ENCODE assay signal across 10 cellular contexts in the genomic region with DNA sequence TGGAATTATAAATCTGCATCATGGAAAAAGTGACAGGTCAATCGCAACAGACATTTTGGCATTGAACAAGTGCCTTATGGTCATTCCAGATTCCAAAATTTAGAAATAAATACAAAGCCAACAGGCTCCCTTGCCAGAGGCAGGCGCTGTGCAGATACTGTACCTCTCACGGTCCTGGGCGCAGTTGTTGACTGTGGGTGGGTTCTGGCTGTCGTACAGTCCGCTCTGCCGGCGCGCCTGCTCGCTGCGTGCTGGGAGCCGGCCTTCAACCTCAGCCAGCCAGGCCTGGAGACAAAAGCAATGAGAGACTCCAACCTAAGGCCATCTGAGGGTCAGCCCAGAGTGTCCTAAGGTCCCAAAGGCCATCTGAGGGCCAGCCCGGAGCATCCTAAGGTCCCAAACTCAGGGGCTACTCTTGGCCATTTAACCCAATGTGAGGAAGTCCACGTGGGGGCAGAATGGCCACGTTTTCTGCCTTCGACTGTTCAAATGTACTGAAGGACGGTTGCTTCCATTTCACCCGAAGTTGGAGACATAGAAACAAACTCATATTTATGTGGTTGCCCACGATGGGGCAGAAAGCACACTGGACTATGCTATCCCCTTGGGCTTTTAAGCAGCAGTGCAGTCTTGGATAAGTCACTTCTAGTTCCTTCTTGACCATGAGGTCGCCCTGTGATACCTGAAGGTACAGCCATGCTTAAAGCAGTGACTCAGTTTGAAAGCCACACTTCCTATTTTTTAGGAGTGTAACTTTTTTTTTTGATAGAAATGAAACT.
DNase-seq lines count a peak whose midpoint lies in the region; ATAC-seq, FAIRE-seq and TF ChIP-seq lines count a peak whose summit lies in the region.
"Had no signal": no experiment of that assay in that cellular context is flagged by ENCODE, and none has a peak within 500 bp of the region (broad histone marks: within the 10 kb centered on the region; RNA-seq: fewer than 3 reads in every experiment).

No MANE protein-coding gene starts in this region.

- no peaks in the 10 kb centered on the region for H3K27me3 ChIP-seq in GM23338 (ENCODE audit: insufficient read depth)

- no peak overlapping the region for H2AFZ ChIP-seq in GM23338

- H3K79me2 ChIP-seq in GM23338 (replicated peaks; ENCODE audit: insufficient read depth), result no peaks in the 10 kb centered on the region

- no peaks in the 10 kb centered on the region for H3F3A ChIP-seq in GM23338 (replicated peaks; ENCODE audit: low read depth)

- H3K4me3 Mint-ChIP-seq in dendritic cell treated with granulocyte-macrophage colony-stimulating factor and Interleukin-4, amounts not matched to agents 40 ng/mL and 50 ng/mL, for 4 days, result no peak overlapping the region
- no peak overlapping the region for H3K4me3 Mint-ChIP-seq in GM23338

- FAIRE-seq in H54 (lab: Jason Lieb, UNC), result no peak

- H3K27ac ChIP-seq in GM23338 (ENCODE audit: low read depth), result no peak overlapping the region
- H3K27ac ChIP-seq: lower lobe of right lung had no signal

- no peaks in the 10 kb centered on the region for H4K20me1 ChIP-seq in GM23338 (replicated peaks; ENCODE audit: insufficient read depth)

- H3K36me3 ChIP-seq in GM23338 (ENCODE audit: insufficient read depth), result peaks cover 4% of the 10 kb centered on the region

- ATAC-seq in GM19397 (IDR thresholded peaks at IDR 0.05; ENCODE audit: unreplicated experiment) (peak; percentile 74), HG03175 (IDR thresholded peaks at IDR 0.05; ENCODE audit: unreplicated experiment) (peak; percentile 88), GM23338 (no peak)

- peaks cover 64% of the 10 kb centered on the region for H3K4me1 Mint-ChIP-seq in dendritic cell treated with granulocyte-macrophage colony-stimulating factor and Interleukin-4, amounts not matched to agents 40 ng/mL and 50 ng/mL, for 4 days (ENCODE audit: low read depth)
- H3K4me1 Mint-ChIP-seq in GM23338, result peaks cover 5% of the 10 kb centered on the region; the same call in 2 of the 3 replicates

- no peak for TF ChIP-seq POLR2A in H54 (IDR thresholded peaks at IDR 0.05; ENCODE audit: low read depth, low read length)

- no peaks in the 10 kb centered on the region for H3K27me3 Mint-ChIP-seq in dendritic cell treated with granulocyte-macrophage colony-stimulating factor and Interleukin-4, amounts not matched to agents 40 ng/mL and 50 ng/mL, for 4 days
- peaks cover 12% of the 10 kb centered on the region for H3K27me3 Mint-ChIP-seq in GM23338 (ENCODE audit: insufficient read depth, low read depth, poor library complexity)

- intact Hi-C loops in dendritic cell treated with granulocyte-macrophage colony-stimulating factor and Interleukin-4, amounts not matched to agents 40 ng/mL and 50 ng/mL, for 4 days (cut with micrococcal nuclease), result loop anchor here (2.0 kb wide), 1 partner anchor 14 kb away; no protein-coding TSS in a partner anchor

- TF ChIP-seq CTCF in GM10266 (IDR thresholded peaks at IDR 0.05; ENCODE audit: control insufficient read depth, insufficient read depth, low read depth, missing control alignments) (no peak), GM23338 (conservative IDR thresholded peaks at IDR 0.05; ENCODE audit: low read depth in 2 of 2) (peak in 1 of 2 experiments; percentile 23; a peak in 2 of 4 replicates)

- H3K9me2 ChIP-seq in GM23338 (ENCODE audit: insufficient read depth), result no peaks in the 10 kb centered on the region

- H3K4me2 ChIP-seq in GM23338, result no peak overlapping the region

- H3K4me1 ChIP-seq in GM23338 (ENCODE audit: insufficient read depth), result no peaks in the 10 kb centered on the region

- H3K36me3 Mint-ChIP-seq in dendritic cell treated with granulocyte-macrophage colony-stimulating factor and Interleukin-4, amounts not matched to agents 40 ng/mL and 50 ng/mL, for 4 days (ENCODE audit: low read depth), result peaks cover 97% of the 10 kb centered on the region
- peaks cover 36% of the 10 kb centered on the region for H3K36me3 Mint-ChIP-seq in GM23338 (ENCODE audit: low read depth)

- DNase-seq in GM10266 (ENCODE audit: extremely low spot score) (peak; percentile 65), H54 (ENCODE audit: insufficient read length, low spot score) (no peak), GDM1 (lab: John Stamatoyannopoulos, UW) (no peak), GM23338 (ENCODE audit: low spot score) (no peak)
- DNase-seq in effector CD4-positive, alpha-beta T cell, result no peak
- DNase-seq: activated CD4-positive, alpha-beta T cell treated with anti-CD3 and anti-CD28 coated beads for 1 hour; lower lobe of right lung had no signal

- H3K9me3 Mint-ChIP-seq in dendritic cell treated with granulocyte-macrophage colony-stimulating factor and Interleukin-4, amounts not matched to agents 40 ng/mL and 50 ng/mL, for 4 days, result no peaks in the 10 kb centered on the region
- no peaks in the 10 kb centered on the region for H3K9me3 Mint-ChIP-seq in GM23338

- peak overlapping the region; percentile 80 for H3K27ac Mint-ChIP-seq in dendritic cell treated with granulocyte-macrophage colony-stimulating factor and Interleukin-4, amounts not matched to agents 40 ng/mL and 50 ng/mL, for 4 days
- no peak overlapping the region for H3K27ac Mint-ChIP-seq in GM23338

- H3K4me3 ChIP-seq in GM23338, result no peak overlapping the region
- H3K4me3 ChIP-seq: lower lobe of right lung had no signal

TF ChIP-seq in GM23338, 12 proteins besides CTCF, POLR2A, EP300 and RAD21:
- TF ChIP-seq EZH2phosphoT487 (IDR thresholded peaks at IDR 0.05; ENCODE audit: unreplicated experiment), result no peak
- TF ChIP-seq CREB1 (CRISPR knock-in tag; IDR thresholded peaks at IDR 0.05; ENCODE audit: low read depth), result no peak
- TF ChIP-seq EZH2 (IDR thresholded peaks at IDR 0.05; ENCODE audit: low read depth, unreplicated experiment), result no peak
- TF ChIP-seq, protein P1, sequence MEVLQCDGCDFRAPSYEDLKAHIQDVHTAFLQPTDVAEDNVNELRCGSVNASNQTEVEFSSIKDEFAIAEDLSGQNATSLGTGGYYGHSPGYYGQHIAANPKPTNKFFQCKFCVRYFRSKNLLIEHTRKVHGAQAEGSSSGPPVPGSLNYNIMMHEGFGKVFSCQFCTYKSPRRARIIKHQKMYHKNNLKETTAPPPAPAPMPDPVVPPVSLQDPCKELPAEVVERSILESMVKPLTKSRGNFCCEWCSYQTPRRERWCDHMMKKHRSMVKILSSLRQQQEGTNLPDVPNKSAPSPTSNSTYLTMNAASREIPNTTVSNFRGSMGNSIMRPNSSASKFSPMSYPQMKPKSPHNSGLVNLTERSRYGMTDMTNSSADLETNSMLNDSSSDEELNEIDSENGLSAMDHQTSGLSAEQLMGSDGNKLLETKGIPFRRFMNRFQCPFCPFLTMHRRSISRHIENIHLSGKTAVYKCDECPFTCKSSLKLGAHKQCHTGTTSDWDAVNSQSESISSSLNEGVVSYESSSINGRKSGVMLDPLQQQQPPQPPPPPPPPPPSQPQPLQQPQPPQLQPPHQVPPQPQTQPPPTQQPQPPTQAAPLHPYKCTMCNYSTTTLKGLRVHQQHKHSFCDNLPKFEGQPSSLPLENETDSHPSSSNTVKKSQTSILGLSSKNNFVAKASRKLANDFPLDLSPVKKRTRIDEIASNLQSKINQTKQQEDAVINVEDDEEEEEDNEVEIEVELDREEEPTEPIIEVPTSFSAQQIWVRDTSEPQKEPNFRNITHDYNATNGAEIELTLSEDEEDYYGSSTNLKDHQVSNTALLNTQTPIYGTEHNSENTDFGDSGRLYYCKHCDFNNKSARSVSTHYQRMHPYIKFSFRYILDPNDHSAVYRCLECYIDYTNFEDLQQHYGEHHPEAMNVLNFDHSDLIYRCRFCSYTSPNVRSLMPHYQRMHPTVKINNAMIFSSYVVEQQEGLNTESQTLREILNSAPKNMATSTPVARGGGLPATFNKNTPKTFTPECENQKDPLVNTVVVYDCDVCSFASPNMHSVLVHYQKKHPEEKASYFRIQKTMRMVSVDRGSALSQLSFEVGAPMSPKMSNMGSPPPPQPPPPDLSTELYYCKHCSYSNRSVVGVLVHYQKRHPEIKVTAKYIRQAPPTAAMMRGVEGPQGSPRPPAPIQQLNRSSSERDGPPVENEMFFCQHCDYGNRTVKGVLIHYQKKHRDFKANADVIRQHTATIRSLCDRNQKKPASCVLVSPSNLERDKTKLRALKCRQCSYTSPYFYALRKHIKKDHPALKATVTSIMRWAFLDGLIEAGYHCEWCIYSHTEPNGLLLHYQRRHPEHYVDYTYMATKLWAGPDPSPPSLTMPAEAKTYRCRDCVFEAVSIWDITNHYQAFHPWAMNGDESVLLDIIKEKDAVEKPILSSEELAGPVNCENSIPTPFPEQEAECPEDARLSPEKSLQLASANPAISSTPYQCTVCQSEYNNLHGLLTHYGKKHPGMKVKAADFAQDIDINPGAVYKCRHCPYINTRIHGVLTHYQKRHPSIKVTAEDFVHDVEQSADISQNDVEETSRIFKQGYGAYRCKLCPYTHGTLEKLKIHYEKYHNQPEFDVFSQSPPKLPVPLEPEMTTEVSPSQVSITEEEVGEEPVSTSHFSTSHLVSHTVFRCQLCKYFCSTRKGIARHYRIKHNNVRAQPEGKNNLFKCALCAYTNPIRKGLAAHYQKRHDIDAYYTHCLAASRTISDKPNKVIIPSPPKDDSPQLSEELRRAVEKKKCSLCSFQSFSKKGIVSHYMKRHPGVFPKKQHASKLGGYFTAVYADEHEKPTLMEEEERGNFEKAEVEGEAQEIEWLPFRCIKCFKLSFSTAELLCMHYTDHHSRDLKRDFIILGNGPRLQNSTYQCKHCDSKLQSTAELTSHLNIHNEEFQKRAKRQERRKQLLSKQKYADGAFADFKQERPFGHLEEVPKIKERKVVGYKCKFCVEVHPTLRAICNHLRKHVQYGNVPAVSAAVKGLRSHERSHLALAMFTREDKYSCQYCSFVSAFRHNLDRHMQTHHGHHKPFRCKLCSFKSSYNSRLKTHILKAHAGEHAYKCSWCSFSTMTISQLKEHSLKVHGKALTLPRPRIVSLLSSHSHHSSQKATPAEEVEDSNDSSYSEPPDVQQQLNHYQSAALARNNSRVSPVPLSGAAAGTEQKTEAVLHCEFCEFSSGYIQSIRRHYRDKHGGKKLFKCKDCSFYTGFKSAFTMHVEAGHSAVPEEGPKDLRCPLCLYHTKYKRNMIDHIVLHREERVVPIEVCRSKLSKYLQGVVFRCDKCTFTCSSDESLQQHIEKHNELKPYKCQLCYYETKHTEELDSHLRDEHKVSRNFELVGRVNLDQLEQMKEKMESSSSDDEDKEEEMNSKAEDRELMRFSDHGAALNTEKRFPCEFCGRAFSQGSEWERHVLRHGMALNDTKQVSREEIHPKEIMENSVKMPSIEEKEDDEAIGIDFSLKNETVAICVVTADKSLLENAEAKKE (CRISPR knock-in tag; IDR thresholded peaks at IDR 0.05), result no peak
- no peak for TF ChIP-seq JUNB (IDR thresholded peaks at IDR 0.05; ENCODE audit: unreplicated experiment)
- no peak for TF ChIP-seq ZNF331 (CRISPR knock-in tag; IDR thresholded peaks at IDR 0.05; ENCODE audit: low read depth)
- TF ChIP-seq POLR2AphosphoS5 (IDR thresholded peaks at IDR 0.05; ENCODE audit: low read depth), result no peak
